Comparison of ENCODE assay signal across 8 cellular contexts in genomic region chr11:9461760-9462134, GRCh38. TPM values are rescaled to one million over a fixed set of nuclear protein-coding genes. Genes with fewer than 3 reads are reported as not detected.
A peak's percentile ranks its signal among the peaks of the same experiment; 100 is the strongest.
DNase-seq lines count a peak whose midpoint lies in the region; TF ChIP-seq lines count a peak whose summit lies in the region.

No MANE protein-coding gene starts in this region.

- peak overlapping the region; percentile 77 for H2AFZ ChIP-seq in neural cell (ENCODE audit: low read depth, low read length)

- TF ChIP-seq EP300 in neural cell (conservative IDR thresholded peaks at IDR 0.05; ENCODE audit: poor library complexity, severe bottlenecking), result no peak

- H3K27me3 Mint-ChIP-seq in activated naive CD4-positive, alpha-beta T cell treated with anti-CD3 and anti-CD28 coated beads, Interleukin-2, amount 50 U/mL, for 24 hours, result no peaks in the 10 kb centered on the region

- in situ Hi-C loops in SK-MEL-5 (cut with HindIII; ENCODE audit: low pct_unique_long_range_greater_than_20kb, low sequenced_read_pairs), result no loop called here

- DNase-seq in activated naive CD4-positive, alpha-beta T cell (lab: John Stamatoyannopoulos, UW), result no peak
- DNase-seq in SK-MEL-5 (ENCODE audit: low read depth, low spot score) (peak; percentile 22), epithelial cell of esophagus (ENCODE audit: low read depth) (peak; percentile 10), GM20000 (ENCODE audit: low spot score) (no peak), NCI-H1048 (lab: John Stamatoyannopoulos, UW) (no peak)
- no peak for DNase-seq in stimulated activated CD8-positive, alpha-beta memory T cell treated with anti-CD3 and anti-CD28 coated beads, Interleukin-4, amount 100 ng/mL, for 48 hours

- no peaks in the 10 kb centered on the region for H3K27me3 ChIP-seq in neural cell (ENCODE audit: insufficient read depth, low read depth, low read length)

- no peaks in the 10 kb centered on the region for H4K20me1 ChIP-seq in neural cell (ENCODE audit: insufficient read depth)

- no peak for TF ChIP-seq RAD21 in neural cell (conservative IDR thresholded peaks at IDR 0.05)

- H3K4me2 ChIP-seq in neural cell (ENCODE audit: low read length), result peak overlapping the region; percentile 98

- H3K9me2 ChIP-seq in neural cell (ENCODE audit: insufficient read depth, low read length), result no peaks in the 10 kb centered on the region

- H3K79me2 ChIP-seq in neural cell (replicated peaks; ENCODE audit: insufficient read depth, low read length), result peaks cover 57% of the 10 kb centered on the region

- H3K4me3 ChIP-seq in epithelial cell of esophagus (ENCODE audit: low read length), result peak overlapping the region; percentile 59
- H3K4me3 ChIP-seq in neural cell (ENCODE audit: low read length), result peak overlapping the region; percentile 82

- H3F3A ChIP-seq in neural cell (ENCODE audit: insufficient read depth, low read length, poor library complexity, severe bottlenecking), result peaks cover 9% of the 10 kb centered on the region

- peaks cover 9% of the 10 kb centered on the region for H3K36me3 Mint-ChIP-seq in activated naive CD4-positive, alpha-beta T cell treated with anti-CD3 and anti-CD28 coated beads, Interleukin-2, amount 50 U/mL, for 24 hours

- no peaks in the 10 kb centered on the region for H3K9me3 Mint-ChIP-seq in activated naive CD4-positive, alpha-beta T cell treated with anti-CD3 and anti-CD28 coated beads, Interleukin-2, amount 50 U/mL, for 24 hours

- peak overlapping the region; percentile 96 for H3K4me3 Mint-ChIP-seq in activated naive CD4-positive, alpha-beta T cell treated with anti-CD3 and anti-CD28 coated beads, Interleukin-2, amount 50 U/mL, for 24 hours

- TF ChIP-seq CTCF in epithelial cell of esophagus (IDR thresholded peaks at IDR 0.05; ENCODE audit: insufficient read depth, low read depth, low read length, missing control alignments) (no peak), neural cell (IDR thresholded peaks at IDR 0.05; ENCODE audit: poor library complexity, severe bottlenecking) (no peak), GM20000 (IDR thresholded peaks at IDR 0.05; ENCODE audit: extremely low read depth, missing control alignments) (no peak)

- H3K9me3 ChIP-seq in neural cell (ENCODE audit: low read length), result no peaks in the 10 kb centered on the region

- no peaks in the 10 kb centered on the region for H3K36me3 ChIP-seq in neural cell (ENCODE audit: insufficient read depth, low read length)

- peaks cover 29% of the 10 kb centered on the region for H3K4me1 Mint-ChIP-seq in activated naive CD4-positive, alpha-beta T cell treated with anti-CD3 and anti-CD28 coated beads, Interleukin-2, amount 50 U/mL, for 24 hours

- H3K27ac ChIP-seq in neural cell (ENCODE audit: low read length), result peak overlapping the region; percentile 98

- peak overlapping the region; percentile 97 for H3K9ac ChIP-seq in neural cell (ENCODE audit: low read length)

- H3K27ac Mint-ChIP-seq in activated naive CD4-positive, alpha-beta T cell treated with anti-CD3 and anti-CD28 coated beads, Interleukin-2, amount 50 U/mL, for 24 hours, result peak overlapping the region; percentile 95

TF ChIP-seq in neural cell, 6 proteins besides CTCF, POLR2A, EP300 and RAD21:
- TF ChIP-seq REST (IDR thresholded peaks at IDR 0.05; ENCODE audit: borderline replicate concordance), result no peak
- TF ChIP-seq MXI1 (conservative IDR thresholded peaks at IDR 0.05; ENCODE audit: poor library complexity, severe bottlenecking), result no peak
- no peak for TF ChIP-seq POLR2AphosphoS5 (IDR thresholded peaks at IDR 0.05)
- no peak for TF ChIP-seq SMC3 (conservative IDR thresholded peaks at IDR 0.05; ENCODE audit: poor library complexity)
- TF ChIP-seq TAF1 (IDR thresholded peaks at IDR 0.05; ENCODE audit: low read depth), result no peak
- no peak for TF ChIP-seq EZH2 (IDR thresholded peaks at IDR 0.05; ENCODE audit: borderline replicate concordance, insufficient read depth, low read length, poor library complexity, severe bottlenecking)

RNA-seq across cellular contexts. Expression of gene ZNF143, which starts 0.9 kb away (rescaled TPM):
- 18.9 and 24.2 TPM in 2 replicates for total RNA-seq in SK-MEL-5 (2014; rRNA removed; shearing (Covaris generic))
- 11.0 and 15.2 TPM in 2 replicates for polyA plus RNA-seq in SK-MEL-5 (2015; cell fraction: cytosol; rRNA removed)
- polyA plus RNA-seq in SK-MEL-5 (2015; cell fraction: nucleus; rRNA removed), result 7.9 and 17.4 TPM in 2 replicates
- polyA plus RNA-seq in neural cell, result 14.8 and 18.9 TPM in 2 replicates
- 31.2 and 36.7 TPM in 2 replicates for polyA minus RNA-seq in neural cell

Comparison
In these comparisons a context has a peak if more than half of its experiments do, and no peak if none do; other contexts are left out.
1. DNase-seq: peak in SK-MEL-5 (single experiment) and epithelial cell of esophagus (single experiment); none in activated naive CD4-positive, alpha-beta T cell (0 of 4), GM20000 (single experiment), NCI-H1048 (single experiment) and stimulated activated CD8-positive, alpha-beta memory T cell treated with anti-CD3 and anti-CD28 coated beads, Interleukin-4, amount 100 ng/mL, for 48 hours (single experiment).